In genomic region chr9:121500165-121500478, GRCh38 we compare ENCODE assay signal across 9 cellular contexts. TPM values are rescaled to one million over a fixed set of nuclear protein-coding genes. Genes with fewer than 3 reads are reported as not detected.
DNase-seq lines count a peak whose midpoint lies in the region; ATAC-seq and TF ChIP-seq lines count a peak whose summit lies in the region.
"Had no signal": no experiment of that assay in that cellular context is flagged by ENCODE, and none has a peak within 500 bp of the region (broad histone marks: within the 10 kb centered on the region; RNA-seq: fewer than 3 reads in every experiment).

No MANE protein-coding gene starts in this region.

- no peak for TF ChIP-seq CTCF in CD4-positive, alpha-beta T cell (IDR thresholded peaks at IDR 0.05)
- TF ChIP-seq CTCF in fibroblast of pulmonary artery (IDR thresholded peaks at IDR 0.05; ENCODE audit: low read length, missing control alignments): no peak
- no peak for TF ChIP-seq CTCF in ovary (IDR thresholded peaks at IDR 0.05)

- H3K27ac ChIP-seq in CD4-positive, alpha-beta T cell (ENCODE audit: low read depth, low read length): no peak overlapping the region
- H3K27ac ChIP-seq in ovary: no peak overlapping the region

- no peak for DNase-seq in CD4-positive, alpha-beta T cell
- no peak for DNase-seq in fibroblast of pulmonary artery (ENCODE audit: low read depth)
- DNase-seq in ovary: no peak
- DNase-seq in T-helper 9 cell: no peak
- no peak for DNase-seq in NOMO-1 (lab: John Stamatoyannopoulos, UW; ENCODE audit: unreplicated experiment in 2 of 2)

- peaks cover 4% of the 10 kb centered on the region for H3K9me3 Mint-ChIP-seq in CD4-positive, alpha-beta T cell

- no peak for TF ChIP-seq POLR2A in ovary (IDR thresholded peaks at IDR 0.05)

- H3K9me3 ChIP-seq in CD4-positive, alpha-beta T cell (ENCODE audit: control insufficient read depth, low read length): no peaks in the 10 kb centered on the region
- no peaks in the 10 kb centered on the region for H3K9me3 ChIP-seq in ovary

- H3K36me3 Mint-ChIP-seq in CD4-positive, alpha-beta T cell (ENCODE audit: low read depth): no peaks in the 10 kb centered on the region

- no peaks in the 10 kb centered on the region for H3K4me1 ChIP-seq in ovary (ENCODE audit: insufficient read depth)

- H3K27me3 ChIP-seq in CD4-positive, alpha-beta T cell (ENCODE audit: control insufficient read depth, insufficient read depth, low read length): peaks cover 56% of the 10 kb centered on the region
- no peaks in the 10 kb centered on the region for H3K27me3 ChIP-seq in ovary

- H3K27ac Mint-ChIP-seq in CD4-positive, alpha-beta T cell: no peak overlapping the region

- no peaks in the 10 kb centered on the region for H3K36me3 ChIP-seq in ovary

- POLR2A ChIA-PET in CD4-positive, alpha-beta T cell (lab: Charles Lee): no interaction called here

- peaks cover 20% of the 10 kb centered on the region for H3K4me1 Mint-ChIP-seq in CD4-positive, alpha-beta T cell (ENCODE audit: low read depth)

- H3K27me3 Mint-ChIP-seq in CD4-positive, alpha-beta T cell: peaks cover 73% of the 10 kb centered on the region

- intact Hi-C loops in CD4-positive, alpha-beta T cell (cut with DNase I, micrococcal nuclease): no loop called here
- intact Hi-C loops in ovary (cut with DNase I): no loop called here

- H3K4me3 Mint-ChIP-seq in CD4-positive, alpha-beta T cell: peak overlapping the region; percentile 51

- CTCF ChIA-PET in CD4-positive, alpha-beta T cell (lab: Charles Lee): no interaction called here

- H3K4me3 ChIP-seq in fibroblast of pulmonary artery (replicated peaks; ENCODE audit: low read depth, low read length) (peak overlapping the region; percentile 49), ovary (peak overlapping the region; percentile 48)

- TF ChIP-seq EP300 in ovary (IDR thresholded peaks at IDR 0.05): no peak

- ATAC-seq in CD4-positive, alpha-beta T cell (ENCODE audit: poor library complexity): no peak
- peak; percentile 19 for ATAC-seq in SK-N-SH treated with all-trans-retinoic acid at 6 μM for 48 hours
- no peak for ATAC-seq in GM18907 (IDR thresholded peaks at IDR 0.05; ENCODE audit: unreplicated experiment)
- no peak for ATAC-seq in GM19395 (IDR thresholded peaks at IDR 0.05; ENCODE audit: unreplicated experiment)

- WGBS in ovary, 3 donors: 6 to 9% (median 8%) methylated on average over 15 of the region's 15 CpGs

TF ChIP-seq in SK-N-SH treated with all-trans-retinoic acid at 6 μM for 48 hours, 23 proteins besides CTCF, POLR2A, EP300 and RAD21:
- TF ChIP-seq ZFP3 (CRISPR knock-in tag; IDR thresholded peaks at IDR 0.05) (no peak), GLIS3 (CRISPR knock-in tag; IDR thresholded peaks at IDR 0.05) (no peak), ESRRG (CRISPR knock-in tag; IDR thresholded peaks at IDR 0.05) (no peak), ZC3H10 (CRISPR knock-in tag; IDR thresholded peaks at IDR 0.05) (no peak), TOX (CRISPR knock-in tag; IDR thresholded peaks at IDR 0.05; ENCODE audit: borderline replicate concordance) (no peak), SNAI2 (CRISPR knock-in tag; IDR thresholded peaks at IDR 0.05) (no peak), PPARA (CRISPR knock-in tag; IDR thresholded peaks at IDR 0.05; ENCODE audit: borderline replicate concordance) (no peak), OSR1 (CRISPR knock-in tag; IDR thresholded peaks at IDR 0.05) (no peak), CSDC2 (CRISPR knock-in tag; IDR thresholded peaks at IDR 0.05) (no peak), TCF4 (CRISPR knock-in tag; IDR thresholded peaks at IDR 0.05; ENCODE audit: borderline replicate concordance) (no peak), ZNF565 (CRISPR knock-in tag; conservative IDR thresholded peaks at IDR 0.05; ENCODE audit: low read depth) (no peak), ZFP30 (CRISPR knock-in tag; IDR thresholded peaks at IDR 0.05) (no peak), TSHZ2 (CRISPR knock-in tag; IDR thresholded peaks at IDR 0.05) (no peak), RARB (CRISPR knock-in tag; IDR thresholded peaks at IDR 0.05) (no peak), ZNF8 (CRISPR knock-in tag; IDR thresholded peaks at IDR 0.05) (no peak), ARNTL (CRISPR knock-in tag; IDR thresholded peaks at IDR 0.05; ENCODE audit: borderline replicate concordance, low read depth) (no peak), POU6F1 (CRISPR knock-in tag; IDR thresholded peaks at IDR 0.05; ENCODE audit: borderline replicate concordance, low read depth) (no peak), ISL1 (CRISPR knock-in tag; IDR thresholded peaks at IDR 0.05) (no peak)
- TF ChIP-seq, protein P1, sequence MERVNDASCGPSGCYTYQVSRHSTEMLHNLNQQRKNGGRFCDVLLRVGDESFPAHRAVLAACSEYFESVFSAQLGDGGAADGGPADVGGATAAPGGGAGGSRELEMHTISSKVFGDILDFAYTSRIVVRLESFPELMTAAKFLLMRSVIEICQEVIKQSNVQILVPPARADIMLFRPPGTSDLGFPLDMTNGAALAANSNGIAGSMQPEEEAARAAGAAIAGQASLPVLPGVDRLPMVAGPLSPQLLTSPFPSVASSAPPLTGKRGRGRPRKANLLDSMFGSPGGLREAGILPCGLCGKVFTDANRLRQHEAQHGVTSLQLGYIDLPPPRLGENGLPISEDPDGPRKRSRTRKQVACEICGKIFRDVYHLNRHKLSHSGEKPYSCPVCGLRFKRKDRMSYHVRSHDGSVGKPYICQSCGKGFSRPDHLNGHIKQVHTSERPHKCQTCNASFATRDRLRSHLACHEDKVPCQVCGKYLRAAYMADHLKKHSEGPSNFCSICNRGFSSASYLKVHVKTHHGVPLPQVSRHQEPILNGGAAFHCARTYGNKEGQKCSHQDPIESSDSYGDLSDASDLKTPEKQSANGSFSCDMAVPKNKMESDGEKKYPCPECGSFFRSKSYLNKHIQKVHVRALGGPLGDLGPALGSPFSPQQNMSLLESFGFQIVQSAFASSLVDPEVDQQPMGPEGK (CRISPR knock-in tag; IDR thresholded peaks at IDR 0.05; ENCODE audit: borderline replicate concordance): no peak
- TF ChIP-seq, protein P2, sequence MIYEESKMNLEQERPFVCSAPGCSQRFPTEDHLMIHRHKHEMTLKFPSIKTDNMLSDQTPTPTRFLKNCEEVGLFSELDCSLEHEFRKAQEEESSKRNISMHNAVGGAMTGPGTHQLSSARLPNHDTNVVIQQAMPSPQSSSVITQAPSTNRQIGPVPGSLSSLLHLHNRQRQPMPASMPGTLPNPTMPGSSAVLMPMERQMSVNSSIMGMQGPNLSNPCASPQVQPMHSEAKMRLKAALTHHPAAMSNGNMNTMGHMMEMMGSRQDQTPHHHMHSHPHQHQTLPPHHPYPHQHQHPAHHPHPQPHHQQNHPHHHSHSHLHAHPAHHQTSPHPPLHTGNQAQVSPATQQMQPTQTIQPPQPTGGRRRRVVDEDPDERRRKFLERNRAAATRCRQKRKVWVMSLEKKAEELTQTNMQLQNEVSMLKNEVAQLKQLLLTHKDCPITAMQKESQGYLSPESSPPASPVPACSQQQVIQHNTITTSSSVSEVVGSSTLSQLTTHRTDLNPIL (CRISPR knock-in tag; IDR thresholded peaks at IDR 0.05; ENCODE audit: low read depth): no peak

RNA-seq across cellular contexts. Expression of gene GGTA1, which starts 0.5 kb away (rescaled TPM):
- not detected for total RNA-seq in CD4-positive, alpha-beta T cell
- 1 to 10 TPM in 6 of 7 donors, under 1 TPM in 1; 0.38 to 3.2 (median 2.2) TPM for total RNA-seq in ovary
- 10 to 100 TPM in 1 of 2 donors, 1 to 10 TPM in 1; 3.7 to 33.1 TPM for polyA plus RNA-seq in ovary
- total RNA-seq: T-helper 1 cell treated with Interleukin-12 subunit alpha and Interleukin-12 subunit beta and Interleukin-4 antibody, amounts not matched to agents 30 ng/mL and 1 ng/mL, for 36 hours had no signal
